ENCODE assay signal across 8 cellular contexts in genomic region chr22:42615092-42615859, GRCh38. TPM values are rescaled to one million over a fixed set of nuclear protein-coding genes. Genes with fewer than 3 reads are reported as not detected.
DNase-seq lines count a peak whose midpoint lies in the region; TF ChIP-seq lines count a peak whose summit lies in the region.

No MANE protein-coding gene starts in this region.

- no peaks in the 10 kb centered on the region for H3K9me2 ChIP-seq in GM23248 (ENCODE audit: insufficient read depth)

- peak overlapping the region; percentile 100 for H3K27ac Mint-ChIP-seq in neural crest cell (ENCODE audit: unreplicated experiment)

- DNase-seq in Daoy (ENCODE audit: low read depth) (peak; percentile 99), GM23248 (peak; percentile 98), Kasumi-1 (lab: John Stamatoyannopoulos, UW) (peak; percentile 97), RPMI8226 (peak; percentile 92), fibroblast of the aortic adventitia (ENCODE audit: low read depth) (peak; percentile 98), neural crest cell (ENCODE audit: low read depth, low spot score) (peak; percentile 89), stomach (peak; percentile 90)
- peak; percentile 81 for DNase-seq in activated T-helper 9 cell treated with anti-CD3 and anti-CD28 coated beads, Interleukin-2, amount 50 U/mL, for 16 hours (ENCODE audit: low read depth)

- no peaks in the 10 kb centered on the region for H3K9me3 Mint-ChIP-seq in neural crest cell

- TF ChIP-seq EP300 in stomach (IDR thresholded peaks at IDR 0.05): no peak

- in situ Hi-C loops in GM23248 (cut with MboI): no loop called here

- peak in 2 of 4 donors; percentile 94 to 99 for TF ChIP-seq POLR2A in stomach (IDR thresholded peaks at IDR 0.05)

- peaks cover 49% of the 10 kb centered on the region for H3K4me1 Mint-ChIP-seq in neural crest cell

- H3K4me3 ChIP-seq in GM23248 (peak overlapping the region; percentile 84), fibroblast of the aortic adventitia (ENCODE audit: low read depth, low read length) (peak overlapping the region; percentile 28), stomach (peak overlapping the region; percentile 18 to 82 (median 74))

- H3K27me3 ChIP-seq in GM23248 (replicated peaks; ENCODE audit: insufficient read depth) (no peaks in the 10 kb centered on the region), stomach (no peaks in the 10 kb centered on the region)

- H3K4me3 Mint-ChIP-seq in neural crest cell: peak overlapping the region; percentile 89

- H3K36me3 ChIP-seq in GM23248 (ENCODE audit: low read depth) (no peaks in the 10 kb centered on the region), stomach (peaks cover 10 to 25% (median 17%) of the 10 kb centered on the region in 4 donors)

- H3K9me3 ChIP-seq in GM23248 (ENCODE audit: low read depth) (no peaks in the 10 kb centered on the region), stomach (no peaks in the 10 kb centered on the region)

- WGBS in GM23248 (ENCODE audit: low coverage in 1 of 2, low lambda C conversion rate in 2 of 2, missing lambda C conversion rate in 2 of 2), 2 experiments: 2% methylated on average over 35 of the region's 35 CpGs
- WGBS in stomach, 5 donors: 0 to 1% (median 0%) methylated on average over 35 of the region's 35 CpGs

- H3K79me2 ChIP-seq in GM23248 (ENCODE audit: insufficient read depth): peaks cover 37% of the 10 kb centered on the region

- peaks cover 45% of the 10 kb centered on the region for H3F3A ChIP-seq in GM23248 (ENCODE audit: insufficient read depth)

- H3K27ac ChIP-seq in GM23248 (peak overlapping the region; percentile 97), stomach (peak overlapping the region; percentile 93 to 97 (median 96))

- peaks cover 11% of the 10 kb centered on the region for H3K27me3 Mint-ChIP-seq in neural crest cell (ENCODE audit: low read depth)

- H3K4me2 ChIP-seq in GM23248 (ENCODE audit: unreplicated experiment): peak overlapping the region; percentile 72

- intact Hi-C loops in stomach (cut with DNase I; ENCODE audit: low total_unique reads): no loop called here

- H4K20me1 ChIP-seq in GM23248 (ENCODE audit: insufficient read depth): no peaks in the 10 kb centered on the region

- H2AFZ ChIP-seq in GM23248: peak overlapping the region; percentile 49

- peaks cover 40% of the 10 kb centered on the region for H3K4me1 ChIP-seq in GM23248 (ENCODE audit: insufficient read depth)
- peaks cover 45 to 65% (median 60%) of the 10 kb centered on the region in 4 donors for H3K4me1 ChIP-seq in stomach

- H3K36me3 Mint-ChIP-seq in neural crest cell (ENCODE audit: low read depth): peaks cover 7% of the 10 kb centered on the region

- H3K9ac ChIP-seq in GM23248: peak overlapping the region; percentile 93

- TF ChIP-seq CTCF in fibroblast of the aortic adventitia (IDR thresholded peaks at IDR 0.05; ENCODE audit: insufficient read depth, low read length): no peak
- TF ChIP-seq CTCF in neural crest cell (conservative IDR thresholded peaks at IDR 0.05): no peak
- TF ChIP-seq CTCF in stomach (IDR thresholded peaks at IDR 0.05): no peak

RNA-seq across cellular contexts. Expression of gene POLDIP3, which starts 0.6 kb away (rescaled TPM):
- 29.3 and 39.9 TPM in 2 replicates for total RNA-seq in Daoy (2014; rRNA removed; shearing (Covaris generic))
- total RNA-seq in GM23248 (2014; rRNA removed; shearing (Covaris generic)): 32.8 and 35.5 TPM in 2 replicates
- polyA plus RNA-seq in GM23248 (2016; fragmentation: Nextera tagmentation; extraction: Ambion mirVana) (45.9 and 46.3 TPM in 2 replicates), stomach (10 to 100 TPM; 30.2 to 36.4 (median 33.3) TPM)
- total RNA-seq in fibroblast of the aortic adventitia (ENCODE audit: low replicate concordance) (28.6 and 34.1 TPM in 2 replicates), neural crest cell (110 and 114 TPM in 2 replicates), stomach (10 to 100 TPM; 21.6 to 60.8 (median 39.1) TPM)

RNA-seq across cellular contexts. Expression of gene ATP5MGL, which starts 25.1 kb away (rescaled TPM):
- not detected in 2 replicates for total RNA-seq in Daoy (2014; rRNA removed; shearing (Covaris generic))
- not detected in 2 replicates for total RNA-seq in GM23248 (2014; rRNA removed; shearing (Covaris generic))
- polyA plus RNA-seq in GM23248 (2016; fragmentation: Nextera tagmentation; extraction: Ambion mirVana) (0.62 TPM in 1 of 2 replicates, not detected in the other), stomach (not detected)
- total RNA-seq in fibroblast of the aortic adventitia (ENCODE audit: low replicate concordance) (1.5 and 3.5 TPM in 2 replicates), neural crest cell (0.66 and 1.3 TPM in 2 replicates), stomach (under 1 TPM in 1 of 5 donors, not detected in 4; 0.73 TPM)

RNA-seq across cellular contexts. Expression of gene CYB5R3, which starts 33.9 kb away (rescaled TPM):
- 34.8 and 41.4 TPM in 2 replicates for total RNA-seq in Daoy (2014; rRNA removed; shearing (Covaris generic))
- 314 and 378 TPM in 2 replicates for total RNA-seq in GM23248 (2014; rRNA removed; shearing (Covaris generic))
- polyA plus RNA-seq in GM23248 (2016; fragmentation: Nextera tagmentation; extraction: Ambion mirVana) (907 and 950 TPM in 2 replicates), stomach (100 to 1,000 TPM in 1 of 3 donors, 10 to 100 TPM in 2; 75.6 to 116 (median 88.5) TPM)
- total RNA-seq in fibroblast of the aortic adventitia (ENCODE audit: low replicate concordance) (44.4 and 113 TPM in 2 replicates), neural crest cell (105 and 106 TPM in 2 replicates), stomach (100 to 1,000 TPM in 2 of 5 donors, 10 to 100 TPM in 3; 33.6 to 156 (median 44.6) TPM)

Comparison
In these comparisons a context has a peak if more than half of its experiments do, and no peak if none do; other contexts are left out.
1. Peak in every context shown above with its lines: DNase-seq, H3K4me3 ChIP-seq and H3K27ac ChIP-seq.
2. H3K4me3 ChIP-seq: peak in every context shown above with its lines; median percentile 84 in GM23248; 74 in stomach; 28 in fibroblast of the aortic adventitia.